26 cellular contexts compared by ENCODE assay signal in genomic region chr5:34620185-34620584, GRCh38. TPM values are rescaled to one million over a fixed set of nuclear protein-coding genes. Genes with fewer than 3 reads are reported as not detected.
A peak's percentile ranks its signal among the peaks of the same experiment; 100 is the strongest.
DNase-seq lines count a peak whose midpoint lies in the region; TF ChIP-seq lines count a peak whose summit lies in the region.
"Had no signal": no experiment of that assay in that cellular context is flagged by ENCODE, and none has a peak within 500 bp of the region (broad histone marks: within the 10 kb centered on the region; RNA-seq: fewer than 3 reads in every experiment).

No MANE protein-coding gene starts in this region.

- peaks cover 5 to 12% of the 10 kb centered on the region in 2 donors for H3K27me3 Mint-ChIP-seq in CD4-positive, alpha-beta memory T cell
- H3K27me3 Mint-ChIP-seq: activated CD4-positive, alpha-beta T cell treated with anti-CD3 and anti-CD28 coated beads, Interleukin-2, amount 10 ng/mL, durations not matched to agents 7 days and 5 days had no signal

- DNase-seq in NCI-H82 (lab: John Stamatoyannopoulos, UW), result peak; percentile 34
- DNase-seq in NCI-H82 treated with DMSO at 0.1 percent for 48 hours (lab: John Stamatoyannopoulos, UW; ENCODE audit: unreplicated experiment), result no peak
- DNase-seq in cerebellum (ENCODE audit: low spot score), result peak; percentile 44
- DNase-seq in lung microvascular endothelial cell (ENCODE audit: low read depth in 2 of 2), result peak; percentile 84
- no peak for DNase-seq in suprapubic skin (ENCODE audit: low spot score in 2 of 2)
- DNase-seq in NCI-H146 treated with DMSO at 0.1 percent for 48 hours (lab: John Stamatoyannopoulos, UW; ENCODE audit: unreplicated experiment), result no peak
- DNase-seq in CD4-positive, alpha-beta memory T cell, result no peak
- DNase-seq in NCI-H1930 (lab: John Stamatoyannopoulos, UW), result no peak
- DNase-seq: 8988T; activated CD4-positive, alpha-beta T cell treated with anti-CD3 and anti-CD28 coated beads, Interleukin-2, amount 10 ng/mL, durations not matched to agents 7 days and 5 days; activated effector memory CD4-positive, alpha-beta T cell treated with Interleukin-2 at 50 U/mL for 16 hours; activated T-cell treated with anti-CD3 and anti-CD28 coated beads, Interleukin-2, amount 50 U/mL, for 1 hour; CD4-positive, alpha-beta T cell; cortex of kidney; H7; MM.1S; naive thymus-derived CD8-positive, alpha-beta T cell; NCI-H1105 treated with DMSO at 0.1 percent for 48 hours; NCI-H2029 treated with DMSO at 0.1 percent for 48 hours; T1000; upper lobe of right lung had no signal

- peak overlapping the region; percentile 29 for H3K27ac ChIP-seq in suprapubic skin
- H3K27ac ChIP-seq in CD4-positive, alpha-beta memory T cell (ENCODE audit: low read depth, low read length), result no peak overlapping the region
- H3K27ac ChIP-seq: cardiac muscle cell, HL-60, KMS-11, upper lobe of right lung had no signal

- no peak for TF ChIP-seq EP300 in suprapubic skin (IDR thresholded peaks at IDR 0.05)

- no peaks in the 10 kb centered on the region for H3K36me3 ChIP-seq in suprapubic skin
- no peaks in the 10 kb centered on the region for H3K36me3 ChIP-seq in CD4-positive, alpha-beta memory T cell (ENCODE audit: insufficient read depth, low read length)
- H3K36me3 ChIP-seq: cardiac muscle cell, upper lobe of right lung had no signal

- H3K4me1 ChIP-seq in suprapubic skin, result no peaks in the 10 kb centered on the region
- no peaks in the 10 kb centered on the region for H3K4me1 ChIP-seq in CD4-positive, alpha-beta memory T cell (ENCODE audit: insufficient read depth, low read length)
- H3K4me1 ChIP-seq: upper lobe of right lung had no signal

- intact Hi-C loops in CD4-positive, alpha-beta memory T cell (cut with micrococcal nuclease), result no loop called here

- no peak overlapping the region for H3K4me3 Mint-ChIP-seq in CD4-positive, alpha-beta memory T cell
- H3K4me3 Mint-ChIP-seq: activated CD4-positive, alpha-beta T cell treated with anti-CD3 and anti-CD28 coated beads, Interleukin-2, amount 10 ng/mL, durations not matched to agents 7 days and 5 days; CD4-positive, alpha-beta T cell; naive thymus-derived CD8-positive, alpha-beta T cell; stimulated activated memory B cell treated with anti-CD40 and anti-IgM and Interleukin-4, amounts not matched to agents 10 μg/mL and 1 μg/mL and 100 μg/mL, for 72 hours had no signal

- no peaks in the 10 kb centered on the region for H3K27me3 ChIP-seq in suprapubic skin
- no peaks in the 10 kb centered on the region for H3K27me3 ChIP-seq in CD4-positive, alpha-beta memory T cell (ENCODE audit: insufficient read depth, low read length)
- H3K27me3 ChIP-seq: cardiac muscle cell, upper lobe of right lung had no signal

- TF ChIP-seq POLR2A in suprapubic skin (IDR thresholded peaks at IDR 0.05), result no peak

- H3K9me3 ChIP-seq in suprapubic skin, result no peaks in the 10 kb centered on the region
- no peaks in the 10 kb centered on the region for H3K9me3 ChIP-seq in CD4-positive, alpha-beta memory T cell (ENCODE audit: control insufficient read depth in 1 of 2, low read length in 2 of 2)
- H3K9me3 ChIP-seq: upper lobe of right lung had no signal

- 83% methylated on average over 5 of the region's 5 CpGs for WGBS in suprapubic skin

- H3K36me3 Mint-ChIP-seq in CD4-positive, alpha-beta memory T cell, result no peaks in the 10 kb centered on the region
- H3K36me3 Mint-ChIP-seq: activated naive CD4-positive, alpha-beta T cell treated with anti-CD3 and anti-CD28 coated beads, Interleukin-2, amount 50 U/mL, for 72 hours; naive thymus-derived CD8-positive, alpha-beta T cell; stimulated activated memory B cell treated with anti-CD40 and anti-IgM and Interleukin-4, amounts not matched to agents 10 μg/mL and 1 μg/mL and 100 μg/mL, for 72 hours had no signal

- CTCF ChIA-PET in CD4-positive, alpha-beta memory T cell (lab: Charles Lee; ENCODE audit: partially characterized antibody), result no interaction called here

- no peaks in the 10 kb centered on the region for H3K4me1 Mint-ChIP-seq in CD4-positive, alpha-beta memory T cell
- H3K4me1 Mint-ChIP-seq: activated CD4-positive, alpha-beta T cell treated with anti-CD3 and anti-CD28 coated beads, Interleukin-2, amount 10 ng/mL, durations not matched to agents 7 days and 5 days; naive thymus-derived CD8-positive, alpha-beta T cell; stimulated activated memory B cell treated with anti-CD40 and anti-IgM and Interleukin-4, amounts not matched to agents 10 μg/mL and 1 μg/mL and 100 μg/mL, for 72 hours had no signal

- no peaks in the 10 kb centered on the region for H3K9me3 Mint-ChIP-seq in CD4-positive, alpha-beta memory T cell
- H3K9me3 Mint-ChIP-seq: activated CD4-positive, alpha-beta T cell treated with anti-CD3 and anti-CD28 coated beads, Interleukin-2, amount 10 ng/mL, durations not matched to agents 7 days and 5 days; activated naive CD4-positive, alpha-beta T cell treated with anti-CD3 and anti-CD28 coated beads, Interleukin-2, amount 50 U/mL, for 72 hours; CD4-positive, alpha-beta T cell; naive thymus-derived CD8-positive, alpha-beta T cell; stimulated activated memory B cell treated with anti-CD40 and anti-IgM and Interleukin-4, amounts not matched to agents 10 μg/mL and 1 μg/mL and 100 μg/mL, for 72 hours had no signal

- no peak overlapping the region for H3K27ac Mint-ChIP-seq in CD4-positive, alpha-beta memory T cell
- H3K27ac Mint-ChIP-seq: activated CD4-positive, alpha-beta T cell treated with anti-CD3 and anti-CD28 coated beads, Interleukin-2, amount 10 ng/mL, durations not matched to agents 7 days and 5 days; activated naive CD4-positive, alpha-beta T cell treated with anti-CD3 and anti-CD28 coated beads, Interleukin-2, amount 50 U/mL, for 72 hours; CD4-positive, alpha-beta T cell; stimulated activated memory B cell treated with anti-CD40 and anti-IgM and Interleukin-4, amounts not matched to agents 10 μg/mL and 1 μg/mL and 100 μg/mL, for 72 hours had no signal

- H3K4me3 ChIP-seq in suprapubic skin, result no peak overlapping the region
- no peak overlapping the region for H3K4me3 ChIP-seq in CD4-positive, alpha-beta memory T cell (ENCODE audit: low read length in 2 of 2)
- H3K4me3 ChIP-seq: cardiac muscle cell, upper lobe of right lung had no signal

- TF ChIP-seq CTCF in suprapubic skin (IDR thresholded peaks at IDR 0.05), result no peak

- POLR2A ChIA-PET in CD4-positive, alpha-beta memory T cell (lab: Charles Lee; ENCODE audit: partially characterized antibody), result no interaction called here

RNA-seq across cellular contexts. Expression of gene RAI14, which starts 35.9 kb away (rescaled TPM):
- total RNA-seq in cerebellum (20.0 TPM), lung microvascular endothelial cell (116 and 187 TPM in 2 replicates), suprapubic skin (10 to 100 TPM; 24.2 to 40.1 (median 28.0) TPM)
- 1 to 10 TPM; 1.9 to 2.6 TPM for total RNA-seq in CD4-positive, alpha-beta memory T cell
- 1 to 10 TPM in 1 of 2 donors, under 1 TPM in 1; 0.15 to 2.4 TPM for polyA plus RNA-seq in CD4-positive, alpha-beta memory T cell
- total RNA-seq: naive thymus-derived CD8-positive, alpha-beta T cell had no signal
- polyA plus RNA-seq: naive thymus-derived CD8-positive, alpha-beta T cell had no signal

Comparison
In these comparisons a context has a peak if more than half of its experiments do, and no peak if none do; other contexts are left out.
1. DNase-seq: peak in NCI-H82 (single experiment), cerebellum (single experiment) and lung microvascular endothelial cell (2 of 2); none in NCI-H82 treated with DMSO at 0.1 percent for 48 hours (single experiment), suprapubic skin (0 of 2), NCI-H146 treated with DMSO at 0.1 percent for 48 hours (single experiment), CD4-positive, alpha-beta memory T cell (0 of 5) and NCI-H1930 (0 of 2).